ENCODE assay signal across 8 cellular contexts in genomic region chr4:1684756-1685603, GRCh38. TPM values are rescaled to one million over a fixed set of nuclear protein-coding genes. Genes with fewer than 3 reads are reported as not detected.
A peak's percentile ranks its signal among the peaks of the same experiment; 100 is the strongest.
DNase-seq lines count a peak whose midpoint lies in the region; ATAC-seq and TF ChIP-seq lines count a peak whose summit lies in the region.

No MANE protein-coding gene starts in this region.

- DNase-seq in COLO668 (lab: John Stamatoyannopoulos, UW; ENCODE audit: unreplicated experiment) (peak; percentile 34), mucosa of descending colon (peak in 2 of 3 donors; percentile 34 to 50), superior temporal gyrus (ENCODE audit: extremely low spot score) (no peak), NCI-H748 treated with DMSO at 0.1 percent for 48 hours (lab: John Stamatoyannopoulos, UW) (no peak), GF-D8 (lab: John Stamatoyannopoulos, UW) (no peak), RPMI8226 (no peak)
- no peak for DNase-seq in central memory CD8-positive, alpha-beta T cell (ENCODE audit: low spot score in 2 of 2)

- no peak for TF ChIP-seq CTCF in mucosa of descending colon (IDR thresholded peaks at IDR 0.05)

- peaks cover 10% of the 10 kb centered on the region for H3K4me1 Mint-ChIP-seq in central memory CD8-positive, alpha-beta T cell

- intact Hi-C loops in mucosa of descending colon (cut with DNase I, micrococcal nuclease), result no loop called here

- no peak overlapping the region for H3K27ac Mint-ChIP-seq in central memory CD8-positive, alpha-beta T cell (ENCODE audit: low read depth)

- H3K9me3 Mint-ChIP-seq in central memory CD8-positive, alpha-beta T cell, result no peaks in the 10 kb centered on the region

- H3K9me3 ChIP-seq in mucosa of descending colon, result no peaks in the 10 kb centered on the region

- no peaks in the 10 kb centered on the region for H3K4me1 ChIP-seq in mucosa of descending colon (ENCODE audit: low read depth)

- peaks cover 4% of the 10 kb centered on the region for H3K36me3 Mint-ChIP-seq in central memory CD8-positive, alpha-beta T cell (ENCODE audit: insufficient read depth)

- ATAC-seq in HG03039 (IDR thresholded peaks at IDR 0.05; ENCODE audit: unreplicated experiment) (peak; percentile 2), mucosa of descending colon (peak; percentile 57)
- peak; percentile 4 for ATAC-seq in central memory CD8-positive, alpha-beta T cell (replicated peaks; ENCODE audit: extremely low read depth, poor library complexity, severe bottlenecking)

- H3K27me3 Mint-ChIP-seq in central memory CD8-positive, alpha-beta T cell, result no peaks in the 10 kb centered on the region

- H3K36me3 ChIP-seq in mucosa of descending colon (ENCODE audit: low read depth), result no peaks in the 10 kb centered on the region

- H3K4me3 ChIP-seq in mucosa of descending colon, result peak overlapping the region; percentile 24

- peak overlapping the region; percentile 18 for H3K4me3 Mint-ChIP-seq in central memory CD8-positive, alpha-beta T cell

RNA-seq across cellular contexts. Expression of gene FAM53A, which starts 0.9 kb away (rescaled TPM):
- total RNA-seq in mucosa of descending colon, result 1 to 10 TPM in 2 of 3 donors, under 1 TPM in 1; 0.65 to 1.8 (median 1.4) TPM

RNA-seq across cellular contexts. Expression of gene SLBP, which starts 27.1 kb away (rescaled TPM):
- total RNA-seq in mucosa of descending colon, result 10 to 100 TPM; 21.9 to 31.7 (median 30.6) TPM

RNA-seq across cellular contexts. Expression of gene TMEM129, which starts 36.1 kb away (rescaled TPM):
- 10 to 100 TPM; 43.7 to 57.0 (median 55.6) TPM for total RNA-seq in mucosa of descending colon

RNA-seq across cellular contexts. Expression of gene TACC3, which starts 36.3 kb away (rescaled TPM):
- total RNA-seq in mucosa of descending colon, result 10 to 100 TPM; 12.0 to 30.2 (median 12.7) TPM

Comparison
In these comparisons a context has a peak if more than half of its experiments do, and no peak if none do; other contexts are left out.
1. DNase-seq: peak in COLO668 (single experiment) and mucosa of descending colon (2 of 3); none in central memory CD8-positive, alpha-beta T cell (0 of 2), superior temporal gyrus (single experiment), NCI-H748 treated with DMSO at 0.1 percent for 48 hours (single experiment), GF-D8 (single experiment) and RPMI8226 (single experiment).
2. ATAC-seq: peak in every context shown above with its lines; median percentile 57 in mucosa of descending colon; 4 in central memory CD8-positive, alpha-beta T cell; 2 in HG03039.